In genomic region chr4:42205551-42205950, GRCh38 we compare ENCODE assay signal across 25 cellular contexts. TPM values are rescaled to one million over a fixed set of nuclear protein-coding genes. Genes with fewer than 3 reads are reported as not detected.
"Had no signal": no experiment of that assay in that cellular context is flagged by ENCODE, and none has a peak within 500 bp of the region (broad histone marks: within the 10 kb centered on the region; RNA-seq: fewer than 3 reads in every experiment).

No MANE protein-coding gene starts in this region.

- H3K27me3 ChIP-seq: neural progenitor cell, ovary, right lobe of liver, sigmoid colon, stomach, thyroid gland, tibial nerve, upper lobe of left lung, uterus had no signal

- H3K27ac ChIP-seq: neural progenitor cell, ovary, parathyroid adenoma, psoas muscle, right lobe of liver, sigmoid colon, stomach, thoracic aorta, thyroid gland, tibial nerve, upper lobe of left lung, uterus had no signal

- H3K9ac ChIP-seq: neural progenitor cell, parathyroid adenoma had no signal

- H3K9me3 ChIP-seq: ovary, psoas muscle, right lobe of liver, sigmoid colon, stomach, thoracic aorta, thyroid gland, tibial nerve, upper lobe of left lung, uterus had no signal

- H3K36me3 ChIP-seq: neural progenitor cell, ovary, right lobe of liver, sigmoid colon, stomach, thoracic aorta, thyroid gland, tibial nerve, upper lobe of left lung, uterus had no signal

- H3K4me3 ChIP-seq: neural progenitor cell, ovary, psoas muscle, right lobe of liver, sigmoid colon, stomach, thoracic aorta, thyroid gland, tibial nerve, upper lobe of left lung, uterus had no signal

- H3K79me2 ChIP-seq: parathyroid adenoma had no signal

- FAIRE-seq: small intestine had no signal

- H2AFZ ChIP-seq: neural progenitor cell, parathyroid adenoma had no signal

- DNase-seq: naive thymus-derived CD8-positive, alpha-beta T cell; nephron progenitor cell; occipital lobe; ovary; posterior cingulate gyrus; psoas muscle; right cardiac atrium; right lobe of liver; sigmoid colon; small intestine; stimulated activated CD4-positive, alpha-beta T cell treated with anti-CD3 and anti-CD28 coated beads, Interleukin-15, amount 100 ng/mL, for 24 hours; stimulated activated CD4-positive, alpha-beta T cell treated with anti-CD3 and anti-CD28 coated beads, Interleukin-2, amount 100 ng/mL, for 24 hours; stimulated activated CD4-positive, alpha-beta T cell treated with anti-CD3 and anti-CD28 coated beads, Interleukin-2, amount 100 ng/mL, for 48 hours; stimulated activated CD4-positive, alpha-beta T cell treated with anti-CD3 and anti-CD28 coated beads, Interleukin-4, amount 100 ng/mL, for 24 hours; stimulated activated naive B cell treated with anti-CD40 and anti-IgM and Interleukin-4, amounts not matched to agents 10 μg/mL and 1 μg/mL and 100 μg/mL, for 72 hours; stimulated activated naive CD4-positive, alpha-beta T cell treated with Interleukin-2 at 50 U/mL for 16 hours; stomach; thyroid gland; trophoblast cell; upper lobe of left lung; uterus had no signal

- H3K4me2 ChIP-seq: neural progenitor cell had no signal

RNA-seq across cellular contexts. Expression of gene BEND4, which starts 53.1 kb away (rescaled TPM):
- polyA plus RNA-seq: psoas muscle had no signal
